In genomic region chr16:10579575-10579964, GRCh38 we compare ENCODE assay signal across 10 cellular contexts. TPM values are rescaled to one million over a fixed set of nuclear protein-coding genes. Genes with fewer than 3 reads are reported as not detected.
A peak's percentile ranks its signal among the peaks of the same experiment; 100 is the strongest.
DNase-seq lines count a peak whose midpoint lies in the region; ATAC-seq and TF ChIP-seq lines count a peak whose summit lies in the region.
"Had no signal": no experiment of that assay in that cellular context is flagged by ENCODE, and none has a peak within 500 bp of the region (broad histone marks: within the 10 kb centered on the region; RNA-seq: fewer than 3 reads in every experiment).

No MANE protein-coding gene starts in this region.

- H3K4me3 ChIP-seq in HFF-Myc (replicated peaks; ENCODE audit: low read depth, low read length) (peak overlapping the region; percentile 79), brain microvascular endothelial cell (ENCODE audit: low read depth, low read length) (peak overlapping the region; percentile 82), smooth muscle cell (peak overlapping the region; percentile 65)

- no peaks in the 10 kb centered on the region for H3K36me3 ChIP-seq in brain microvascular endothelial cell (replicated peaks)
- no peaks in the 10 kb centered on the region for H3K36me3 ChIP-seq in smooth muscle cell (ENCODE audit: low read depth)

- TF ChIP-seq CTCF in HFF-Myc (IDR thresholded peaks at IDR 0.05; ENCODE audit: low read depth, low read length, missing control alignments) (no peak), brain microvascular endothelial cell (IDR thresholded peaks at IDR 0.05; ENCODE audit: low read depth, low read length, missing control alignments) (no peak), smooth muscle cell (IDR thresholded peaks at IDR 0.05; ENCODE audit: borderline replicate concordance, insufficient read depth, poor library complexity, severe bottlenecking) (no peak)

- peaks cover 5% of the 10 kb centered on the region for H3F3A ChIP-seq in smooth muscle cell (ENCODE audit: low read depth)

- DNase-seq in HFF-Myc (ENCODE audit: extremely low read depth, low read depth) = no peak
- DNase-seq in brain microvascular endothelial cell = no peak
- no peak for DNase-seq in left colon
- no peak for DNase-seq in smooth muscle cell (lab: John Stamatoyannopoulos, UW; ENCODE audit: unreplicated experiment)
- no peak for DNase-seq in putamen (ENCODE audit: low spot score)
- no peak for DNase-seq in glomerular visceral epithelial cell (ENCODE audit: extremely low spot score)
- DNase-seq: activated T-cell treated with anti-CD3 and anti-CD28 coated beads, Interleukin-2, amount 50 U/mL, for 4 hours; SIG-M5 had no signal

- H3K27me3 ChIP-seq in brain microvascular endothelial cell (replicated peaks) (no peaks in the 10 kb centered on the region), smooth muscle cell (ENCODE audit: low read depth) (no peaks in the 10 kb centered on the region)

- peak; percentile 7 for ATAC-seq in left colon
- ATAC-seq in GM21619 (IDR thresholded peaks at IDR 0.05; ENCODE audit: unreplicated experiment) = no peak
- no peak for ATAC-seq in HG03439 (IDR thresholded peaks at IDR 0.05; ENCODE audit: unreplicated experiment)

- H4K20me1 ChIP-seq in smooth muscle cell (ENCODE audit: low read depth) = no peaks in the 10 kb centered on the region

- 30% methylated on average over 6 of the region's 6 CpGs for WGBS in smooth muscle cell (ENCODE audit: low lambda C conversion rate)

- intact Hi-C loops in left colon (cut with DNase I, micrococcal nuclease) = no loop called here

- H3K79me2 ChIP-seq in smooth muscle cell (ENCODE audit: low read depth) = no peaks in the 10 kb centered on the region

- peak overlapping the region; percentile 98 for H3K4me2 ChIP-seq in smooth muscle cell

- in situ Hi-C loops in brain microvascular endothelial cell (cut with HindIII; ENCODE audit: low pct_ligation_motif_present, low sequenced_read_pairs) = no loop called here

- peaks cover 15% of the 10 kb centered on the region for H3K4me1 ChIP-seq in smooth muscle cell (ENCODE audit: low read depth)

- peak overlapping the region; percentile 97 for H2AFZ ChIP-seq in smooth muscle cell (ENCODE audit: low read depth)

- H3K9ac ChIP-seq in smooth muscle cell (ENCODE audit: low read depth) = peak overlapping the region; percentile 55

- no peaks in the 10 kb centered on the region for H3K9me3 ChIP-seq in smooth muscle cell (replicated peaks; ENCODE audit: low read depth)

- no peak overlapping the region for H3K27ac ChIP-seq in brain microvascular endothelial cell
- H3K27ac ChIP-seq in smooth muscle cell (ENCODE audit: low read depth) = no peak overlapping the region

RNA-seq across cellular contexts. Expression of gene EMP2, which starts 0.8 kb away (rescaled TPM):
- total RNA-seq in left colon = 100 to 1,000 TPM; 107 to 111 TPM
- 3.9 and 4.6 TPM in 2 replicates for total RNA-seq in smooth muscle cell
- polyA plus RNA-seq in smooth muscle cell = 20.7 and 23.8 TPM in 2 replicates

Comparison
In these comparisons a context has a peak if more than half of its experiments do, and no peak if none do; other contexts are left out.
1. RNA of gene EMP2, which starts 0.8 kb away (total RNA-seq): 107 to 111 TPM in left colon; 3.9 to 4.6 TPM in smooth muscle cell; every median in the first group is over 10 times any median in the second.
2. Peak in every context shown above with its lines, with median percentiles within 50 percentile points of each other: H3K4me3 ChIP-seq.